1 cellular context compared by ENCODE assay signal in genomic region chr1:75375476-75376447, GRCh38.
A peak's percentile ranks its signal among the peaks of the same experiment; 100 is the strongest.
TF ChIP-seq lines count a peak whose summit lies in the region.

No MANE protein-coding gene starts in this region.

TF ChIP-seq in GM23338, 12 proteins besides CTCF, POLR2A, EP300 and RAD21:
- peak; percentile 33; the same call in 1 of the 2 replicates for TF ChIP-seq POLR2AphosphoS5 (IDR thresholded peaks at IDR 0.05; ENCODE audit: low read depth)
TF ChIP-seq in GM23338: peak in this region for 1; not testable (repeated sequence) for 11.
